In genomic region chr19:18297308-18297707, GRCh38 we compare ENCODE assay signal across 20 cellular contexts. TPM values are rescaled to one million over a fixed set of nuclear protein-coding genes. Genes with fewer than 3 reads are reported as not detected.
DNase-seq lines count a peak whose midpoint lies in the region; ATAC-seq, FAIRE-seq and TF ChIP-seq lines count a peak whose summit lies in the region.
"Had no signal": no experiment of that assay in that cellular context is flagged by ENCODE, and none has a peak within 500 bp of the region (broad histone marks: within the 10 kb centered on the region; RNA-seq: fewer than 3 reads in every experiment).

No MANE protein-coding gene starts in this region.

- no peaks in the 10 kb centered on the region for H3F3A ChIP-seq in smooth muscle cell (ENCODE audit: low read depth)

- intact Hi-C loops in HepG2 (cut with micrococcal nuclease; ENCODE audit: unreplicated experiment) (no loop called here), right lobe of liver (cut with DNase I) (no loop called here)
- intact Hi-C loops in activated CD4-positive, alpha-beta memory T cell treated with anti-CD3 and anti-CD28 coated beads for 36 hours (cut with micrococcal nuclease) = loop anchor here (10.0 kb wide), 1 partner anchor 203 kb away; the partner anchor contains the start of gene MAST3

- no peaks in the 10 kb centered on the region for H3K9me3 ChIP-seq in HepG2 (ENCODE audit: low read length)
- H3K9me3 ChIP-seq in right lobe of liver = no peaks in the 10 kb centered on the region
- no peaks in the 10 kb centered on the region for H3K9me3 ChIP-seq in smooth muscle cell (replicated peaks; ENCODE audit: low read depth)
- H3K9me3 ChIP-seq: esophagus squamous epithelium, heart left ventricle, lower lobe of right lung had no signal

- no peak overlapping the region for H2AFZ ChIP-seq in HepG2 (ENCODE audit: low read length)
- H2AFZ ChIP-seq in smooth muscle cell (ENCODE audit: low read depth) = no peak overlapping the region

- no peaks in the 10 kb centered on the region for H3K36me3 ChIP-seq in HepG2 (replicated peaks in 1 of 2; ENCODE audit: control insufficient read depth in 1 of 2, insufficient read depth in 2 of 2, low read length in 2 of 2)
- H3K36me3 ChIP-seq in right lobe of liver = no peaks in the 10 kb centered on the region
- no peaks in the 10 kb centered on the region for H3K36me3 ChIP-seq in smooth muscle cell (ENCODE audit: low read depth)
- H3K36me3 ChIP-seq: esophagus squamous epithelium, heart left ventricle, lower lobe of right lung had no signal

- H3K27ac ChIP-seq in HepG2 (ENCODE audit: extremely low read length, insufficient read depth, low read length) (no peak overlapping the region), right lobe of liver (no peak overlapping the region), smooth muscle cell (ENCODE audit: low read depth) (no peak overlapping the region)
- H3K27ac ChIP-seq: esophagus squamous epithelium, heart left ventricle, lower lobe of right lung had no signal

- peaks cover 10% of the 10 kb centered on the region for H3K36me3 Mint-ChIP-seq in activated CD4-positive, alpha-beta memory T cell treated with anti-CD3 and anti-CD28 coated beads for 36 hours
- peaks cover 2% of the 10 kb centered on the region for H3K36me3 Mint-ChIP-seq in memory B cell
- H3K36me3 Mint-ChIP-seq: immature natural killer cell had no signal

- H3K4me2 ChIP-seq in HepG2 (ENCODE audit: low read depth, low read length) = no peak overlapping the region
- no peak overlapping the region for H3K4me2 ChIP-seq in smooth muscle cell

- TF ChIP-seq CTCF in HepG2 (CRISPR knock-in tag; IDR thresholded peaks at IDR 0.05) (no peak), right lobe of liver (IDR thresholded peaks at IDR 0.05) (no peak), smooth muscle cell (IDR thresholded peaks at IDR 0.05; ENCODE audit: borderline replicate concordance, insufficient read depth, poor library complexity, severe bottlenecking) (no peak)

- POLR2A ChIA-PET in HepG2 (lab: Yijun Ruan, JAX) = interaction anchor here (1.3 kb wide), 1 partner anchor 15 kb away, joined by 4 read pairs; no protein-coding TSS in a partner anchor
- POLR2A ChIA-PET in activated CD4-positive, alpha-beta memory T cell treated with anti-CD3 and anti-CD28 coated beads for 36 hours (lab: Charles Lee) = interaction anchor here (1.2 kb wide), 2 partner anchors 16 to 19 kb away, joined by 3 to 4 read pairs; partner anchors contain the start of gene JUND

- H4K20me1 ChIP-seq in HepG2 (ENCODE audit: insufficient read depth, low read length) (no peaks in the 10 kb centered on the region), smooth muscle cell (ENCODE audit: low read depth) (no peaks in the 10 kb centered on the region)

- ATAC-seq in HepG2 (no peak), right lobe of liver (no peak), memory B cell (ENCODE audit: low read depth) (no peak)
- ATAC-seq: activated CD4-positive, alpha-beta T cell treated with anti-CD3 and anti-CD28 coated beads for 36 hours; heart left ventricle; lower lobe of right lung; stimulated activated naive CD8-positive, alpha-beta T cell treated with anti-CD3 and anti-CD28 coated beads, Interleukin-15, amount 100 ng/mL, for 72 hours had no signal

- H3K9ac ChIP-seq in HepG2 (ENCODE audit: insufficient read depth, low read depth, low read length) = no peak overlapping the region
- no peak overlapping the region for H3K9ac ChIP-seq in smooth muscle cell (ENCODE audit: low read depth)

- H3K9me3 Mint-ChIP-seq in activated CD4-positive, alpha-beta memory T cell treated with anti-CD3 and anti-CD28 coated beads for 36 hours = no peaks in the 10 kb centered on the region
- H3K9me3 Mint-ChIP-seq in memory B cell = peaks cover 2% of the 10 kb centered on the region
- H3K9me3 Mint-ChIP-seq: immature natural killer cell had no signal

- FAIRE-seq in HepG2 (lab: Jason Lieb, UNC) (no peak), GM19239 (lab: Jason Lieb, UNC) (no peak)

- H3K79me2 ChIP-seq in HepG2 (ENCODE audit: insufficient read depth, low read length) (no peaks in the 10 kb centered on the region), smooth muscle cell (ENCODE audit: low read depth) (no peaks in the 10 kb centered on the region)

- peaks cover 62% of the 10 kb centered on the region for H3K4me1 Mint-ChIP-seq in activated CD4-positive, alpha-beta memory T cell treated with anti-CD3 and anti-CD28 coated beads for 36 hours (ENCODE audit: low read depth)
- H3K4me1 Mint-ChIP-seq in memory B cell = peaks cover 29% of the 10 kb centered on the region

- TF ChIP-seq POLR2A in HepG2 (IDR thresholded peaks at IDR 0.05; ENCODE audit: insufficient read depth in 1 of 2, low read depth in 2 of 2, low read length in 2 of 2) = no peak
- TF ChIP-seq POLR2A in right lobe of liver (IDR thresholded peaks at IDR 0.05) = no peak

- H3K27me3 ChIP-seq in HepG2 (ENCODE audit: control insufficient read depth in 1 of 2, insufficient read depth in 2 of 2, low read length in 2 of 2) (no peaks in the 10 kb centered on the region), right lobe of liver (no peaks in the 10 kb centered on the region), smooth muscle cell (ENCODE audit: low read depth) (no peaks in the 10 kb centered on the region)
- H3K27me3 ChIP-seq: esophagus squamous epithelium, heart left ventricle had no signal

- CTCF ChIA-PET in HepG2 (lab: Yijun Ruan, JAX; ENCODE audit: low intra/inter-chr PET ratio, low total read pairs) = no interaction called here
- CTCF ChIA-PET in activated CD4-positive, alpha-beta memory T cell treated with anti-CD3 and anti-CD28 coated beads for 36 hours (lab: Charles Lee) = interaction anchor here (1.1 to 1.7 kb wide), 2 partner anchors 18 to 27 kb away, joined by 4 to 14 read pairs; no protein-coding TSS in a partner anchor

- peak overlapping the region; percentile 90 for H3K27ac Mint-ChIP-seq in activated CD4-positive, alpha-beta memory T cell treated with anti-CD3 and anti-CD28 coated beads for 36 hours
- H3K27ac Mint-ChIP-seq in memory B cell = peak overlapping the region; percentile 93
- H3K27ac Mint-ChIP-seq: activated naive CD8-positive, alpha-beta T cell treated with anti-CD3 and anti-CD28 coated beads, Interleukin-2, amount 10 ng/mL, durations not matched to agents 7 days and 5 days had no signal

- TF ChIP-seq EP300 in HepG2 (IDR thresholded peaks at IDR 0.05; ENCODE audit: low read depth in 2 of 2, low read length in 2 of 2) (no peak), HepG2 (CRISPR knock-in tag; IDR thresholded peaks at IDR 0.05; ENCODE audit: borderline replicate concordance) (no peak)

- in situ Hi-C loops in HepG2 (cut with HindIII; ENCODE audit: extremely low pct_ligation_motif_present, low pct_unique_long_range_greater_than_20kb) = no loop called here

- DNase-seq in HepG2 (ENCODE audit: low spot score) (no peak), right lobe of liver (no peak), memory B cell (ENCODE audit: low spot score in 2 of 2) (no peak), smooth muscle cell (lab: John Stamatoyannopoulos, UW; ENCODE audit: unreplicated experiment) (no peak), GM19239 (ENCODE audit: insufficient read length, low spot score) (no peak), DMS79 treated with DMSO at 0.1 percent for 48 hours (lab: John Stamatoyannopoulos, UW) (no peak)
- DNase-seq in activated CD4-positive, alpha-beta memory T cell treated with anti-CD3 and anti-CD28 coated beads for 36 hours = no peak
- no peak for DNase-seq in stimulated activated CD4-positive, alpha-beta T cell treated with anti-CD3 and anti-CD28 coated beads, Interleukin-4, amount 100 ng/mL, for 1 hour
- DNase-seq: activated CD4-positive, alpha-beta T cell treated with anti-CD3 and anti-CD28 coated beads for 36 hours; activated naive CD8-positive, alpha-beta T cell treated with anti-CD3 and anti-CD28 coated beads, Interleukin-2, amount 10 ng/mL, durations not matched to agents 7 days and 5 days; COR-L47; esophagus squamous epithelium; heart left ventricle; immature natural killer cell; lower lobe of right lung; NCI-H2081; NCI-H510A; SHP77; stimulated activated naive CD8-positive, alpha-beta T cell treated with anti-CD3 and anti-CD28 coated beads, Interleukin-15, amount 100 ng/mL, for 72 hours; T1000 had no signal

- H3K4me3 Mint-ChIP-seq in activated CD4-positive, alpha-beta memory T cell treated with anti-CD3 and anti-CD28 coated beads for 36 hours = no peak overlapping the region
- H3K4me3 Mint-ChIP-seq in memory B cell = no peak overlapping the region
- H3K4me3 Mint-ChIP-seq: activated CD4-positive, alpha-beta T cell treated with anti-CD3 and anti-CD28 coated beads for 36 hours; activated naive CD8-positive, alpha-beta T cell treated with anti-CD3 and anti-CD28 coated beads, Interleukin-2, amount 10 ng/mL, durations not matched to agents 7 days and 5 days; immature natural killer cell; stimulated activated naive CD8-positive, alpha-beta T cell treated with anti-CD3 and anti-CD28 coated beads, Interleukin-15, amount 100 ng/mL, for 72 hours had no signal

- TF ChIP-seq RAD21 in HepG2 (CRISPR knock-in tag; IDR thresholded peaks at IDR 0.05) = no peak

- H3K4me3 ChIP-seq in HepG2 (replicated peaks in 1 of 3; ENCODE audit: insufficient read depth in 1 of 3, low read depth in 2 of 3, low read length in 3 of 3) (no peak overlapping the region), right lobe of liver (no peak overlapping the region), smooth muscle cell (no peak overlapping the region)
- H3K4me3 ChIP-seq: esophagus squamous epithelium, heart left ventricle, lower lobe of right lung had no signal

- H3K27me3 Mint-ChIP-seq in activated CD4-positive, alpha-beta memory T cell treated with anti-CD3 and anti-CD28 coated beads for 36 hours = no peaks in the 10 kb centered on the region
- no peaks in the 10 kb centered on the region for H3K27me3 Mint-ChIP-seq in memory B cell
- H3K27me3 Mint-ChIP-seq: activated CD4-positive, alpha-beta T cell treated with anti-CD3 and anti-CD28 coated beads for 36 hours; activated naive CD8-positive, alpha-beta T cell treated with anti-CD3 and anti-CD28 coated beads, Interleukin-2, amount 10 ng/mL, durations not matched to agents 7 days and 5 days; stimulated activated naive CD8-positive, alpha-beta T cell treated with anti-CD3 and anti-CD28 coated beads, Interleukin-15, amount 100 ng/mL, for 72 hours had no signal

- H3K4me1 ChIP-seq in HepG2 (ENCODE audit: insufficient read depth, low read length) (peaks cover 63% of the 10 kb centered on the region), right lobe of liver (peaks cover 0 to 22% (median 4%) of the 10 kb centered on the region in 4 donors), smooth muscle cell (ENCODE audit: low read depth) (peaks cover 7% of the 10 kb centered on the region)

- BruUV-seq in HepG2 (replicated peaks; lab: Mats Ljungman, UMichigan) = no TSS peak

- 20% methylated on average over 4 of the region's 4 CpGs for whole genome bisulfite sequencing in HepG2 (ENCODE audit: low lambda C conversion rate)
- WGBS in right lobe of liver (ENCODE audit: insufficient coverage, low coverage, low lambda C conversion rate, missing lambda C conversion rate) = 50% methylated on average over 3 of the region's 4 CpGs
- WGBS in smooth muscle cell (ENCODE audit: low lambda C conversion rate) = 33% methylated on average over 4 of the region's 4 CpGs

RNA-seq across cellular contexts. Expression of gene JUND, which starts 15.9 kb away (rescaled TPM):
- total RNA-seq in HepG2 (2016; rRNA removed; fragmentation: Illumina TruSeq; extraction: Trizol) = 31.8 and 41.2 TPM in 2 replicates
- total RNA-seq in HepG2 (2016; cell fraction: cytosol; rRNA removed; fragmentation: Illumina TruSeq; extraction: Trizol; ENCODE audit: low read depth) = 36.4 and 41.0 TPM in 2 replicates
- total RNA-seq in HepG2 (2016; cell fraction: insoluble cytoplasmic fraction; rRNA removed; fragmentation: Illumina TruSeq; extraction: Trizol) = 30.0 and 40.6 TPM in 2 replicates
- total RNA-seq in HepG2 (2016; cell fraction: membrane; rRNA removed; fragmentation: Illumina TruSeq; extraction: Trizol) = 68.5 and 98.0 TPM in 2 replicates
- total RNA-seq in HepG2 (2016; cell fraction: nucleus; rRNA removed; fragmentation: Illumina TruSeq; extraction: Trizol) = 23.4 and 45.2 TPM in 2 replicates
- polyA plus RNA-seq in HepG2 (2011; rRNA removed) = 59.8 and 124 TPM in 2 replicates
- 93.9 and 178 TPM in 2 replicates for polyA plus RNA-seq in HepG2 (2011; cell fraction: cytosol; rRNA removed)
- polyA plus RNA-seq in HepG2 (2011; cell fraction: nucleus; rRNA removed) = 129 and 136 TPM in 2 replicates
- 44.0 and 66.6 TPM in 2 replicates for polyA plus RNA-seq in HepG2 (2012)
- polyA plus RNA-seq in HepG2 (2016; cell fraction: cytosol; fragmentation: Illumina TruSeq; extraction: Trizol; ENCODE audit: low read depth) = 85.1 and 91.8 TPM in 2 replicates
- 74.4 and 76.0 TPM in 2 replicates for polyA plus RNA-seq in HepG2 (2016; cell fraction: insoluble cytoplasmic fraction; fragmentation: Illumina TruSeq; extraction: Trizol; ENCODE audit: low read depth)
- 131 and 149 TPM in 2 replicates for polyA plus RNA-seq in HepG2 (2016; cell fraction: membrane; fragmentation: Illumina TruSeq; extraction: Trizol; ENCODE audit: low read depth)
- 77.1 and 84.7 TPM in 2 replicates for polyA plus RNA-seq in HepG2 (2016; cell fraction: nucleus; fragmentation: Illumina TruSeq; extraction: Trizol; ENCODE audit: insufficient read depth, low read depth)
- polyA minus RNA-seq in HepG2 (2011; rRNA and poly(A)+ RNA removed; ENCODE audit: low replicate concordance) = 49.7 and 194 TPM in 2 replicates
- polyA minus RNA-seq in HepG2 (2011; cell fraction: cytosol; rRNA and poly(A)+ RNA removed) = 164 and 168 TPM in 2 replicates
- 60.5 and 91.9 TPM in 2 replicates for polyA minus RNA-seq in HepG2 (2011; cell fraction: nucleus; rRNA and poly(A)+ RNA removed)
- total RNA-seq in right lobe of liver = 100 to 1,000 TPM in 4 of 6 experiments, 10 to 100 TPM in 2; 29.3 to 188 (median 134) TPM
- 100 to 1,000 TPM; 232 to 236 TPM for total RNA-seq in activated CD4-positive, alpha-beta memory T cell treated with anti-CD3 and anti-CD28 coated beads for 36 hours
- 79.9 and 164 TPM in 2 replicates for total RNA-seq in smooth muscle cell
- 464 and 497 TPM in 2 replicates for polyA plus RNA-seq in smooth muscle cell

RNA-seq across cellular contexts. Expression of gene IQCN, which starts 23.1 kb away (rescaled TPM):
- total RNA-seq in HepG2 (2016; rRNA removed; fragmentation: Illumina TruSeq; extraction: Trizol) (0.04 and 0.07 TPM in 2 replicates), right lobe of liver (1 to 10 TPM in 5 of 6 experiments, under 1 TPM in 1; 0.82 to 5.3 (median 2.5) TPM), smooth muscle cell (3.9 and 4.9 TPM in 2 replicates)
- total RNA-seq in HepG2 (2016; cell fraction: cytosol; rRNA removed; fragmentation: Illumina TruSeq; extraction: Trizol; ENCODE audit: low read depth) = not detected in 2 replicates
- total RNA-seq in HepG2 (2016; cell fraction: insoluble cytoplasmic fraction; rRNA removed; fragmentation: Illumina TruSeq; extraction: Trizol) = 0.04 TPM in 1 of 2 replicates, not detected in the other
- not detected in 2 replicates for total RNA-seq in HepG2 (2016; cell fraction: membrane; rRNA removed; fragmentation: Illumina TruSeq; extraction: Trizol)
- total RNA-seq in HepG2 (2016; cell fraction: nucleus; rRNA removed; fragmentation: Illumina TruSeq; extraction: Trizol) = 0.13 TPM in 1 of 2 replicates, not detected in the other
- polyA plus RNA-seq in HepG2 (2011; rRNA removed) (0.14 and 0.18 TPM in 2 replicates), smooth muscle cell (2.5 and 5.8 TPM in 2 replicates)
- polyA plus RNA-seq in HepG2 (2011; cell fraction: cytosol; rRNA removed) = 0.03 and 0.04 TPM in 2 replicates
- 1.3 and 1.5 TPM in 2 replicates for polyA plus RNA-seq in HepG2 (2011; cell fraction: nucleus; rRNA removed)
- 0.13 TPM in 2 replicates for polyA plus RNA-seq in HepG2 (2012)
- polyA plus RNA-seq in HepG2 (2016; cell fraction: cytosol; fragmentation: Illumina TruSeq; extraction: Trizol; ENCODE audit: low read depth) = not detected in 2 replicates
- polyA plus RNA-seq in HepG2 (2016; cell fraction: insoluble cytoplasmic fraction; fragmentation: Illumina TruSeq; extraction: Trizol; ENCODE audit: low read depth) = not detected in 2 replicates
- polyA plus RNA-seq in HepG2 (2016; cell fraction: membrane; fragmentation: Illumina TruSeq; extraction: Trizol; ENCODE audit: low read depth) = not detected in 2 replicates
- polyA plus RNA-seq in HepG2 (2016; cell fraction: nucleus; fragmentation: Illumina TruSeq; extraction: Trizol; ENCODE audit: insufficient read depth, low read depth) = 0.25 and 0.49 TPM in 2 replicates
- polyA minus RNA-seq in HepG2 (2011; rRNA and poly(A)+ RNA removed; ENCODE audit: low replicate concordance) = 0.26 and 0.91 TPM in 2 replicates
- 0.53 TPM in 1 of 2 replicates, not detected in the other for polyA minus RNA-seq in HepG2 (2011; cell fraction: cytosol; rRNA and poly(A)+ RNA removed)
- polyA minus RNA-seq in HepG2 (2011; cell fraction: nucleus; rRNA and poly(A)+ RNA removed) = 0.52 and 0.62 TPM in 2 replicates
- total RNA-seq in activated CD4-positive, alpha-beta memory T cell treated with anti-CD3 and anti-CD28 coated beads for 36 hours = under 1 TPM; 0.36 to 0.39 TPM

RNA-seq across cellular contexts. Expression of gene LSM4, which starts 25.6 kb away (rescaled TPM):
- total RNA-seq in HepG2 (2016; rRNA removed; fragmentation: Illumina TruSeq; extraction: Trizol) (166 and 188 TPM in 2 replicates), right lobe of liver (100 to 1,000 TPM in 2 of 6 experiments, 10 to 100 TPM in 4; 37.6 to 139 (median 47.3) TPM), smooth muscle cell (116 and 121 TPM in 2 replicates)
- 129 and 159 TPM in 2 replicates for total RNA-seq in HepG2 (2016; cell fraction: cytosol; rRNA removed; fragmentation: Illumina TruSeq; extraction: Trizol; ENCODE audit: low read depth)
- 185 and 208 TPM in 2 replicates for total RNA-seq in HepG2 (2016; cell fraction: insoluble cytoplasmic fraction; rRNA removed; fragmentation: Illumina TruSeq; extraction: Trizol)
- 248 and 299 TPM in 2 replicates for total RNA-seq in HepG2 (2016; cell fraction: membrane; rRNA removed; fragmentation: Illumina TruSeq; extraction: Trizol)
- 62.8 and 69.8 TPM in 2 replicates for total RNA-seq in HepG2 (2016; cell fraction: nucleus; rRNA removed; fragmentation: Illumina TruSeq; extraction: Trizol)
- polyA plus RNA-seq in HepG2 (2011; rRNA removed) (65.8 and 66.8 TPM in 2 replicates), smooth muscle cell (156 and 177 TPM in 2 replicates)
- 97.1 and 133 TPM in 2 replicates for polyA plus RNA-seq in HepG2 (2011; cell fraction: cytosol; rRNA removed)
- polyA plus RNA-seq in HepG2 (2011; cell fraction: nucleus; rRNA removed) = 51.8 and 54.0 TPM in 2 replicates
- polyA plus RNA-seq in HepG2 (2012) = 62.7 and 78.9 TPM in 2 replicates
- polyA plus RNA-seq in HepG2 (2016; cell fraction: cytosol; fragmentation: Illumina TruSeq; extraction: Trizol; ENCODE audit: low read depth) = 166 and 238 TPM in 2 replicates
- polyA plus RNA-seq in HepG2 (2016; cell fraction: insoluble cytoplasmic fraction; fragmentation: Illumina TruSeq; extraction: Trizol; ENCODE audit: low read depth) = 205 and 220 TPM in 2 replicates
- polyA plus RNA-seq in HepG2 (2016; cell fraction: membrane; fragmentation: Illumina TruSeq; extraction: Trizol; ENCODE audit: low read depth) = 217 and 267 TPM in 2 replicates
- polyA plus RNA-seq in HepG2 (2016; cell fraction: nucleus; fragmentation: Illumina TruSeq; extraction: Trizol; ENCODE audit: insufficient read depth, low read depth) = 105 and 120 TPM in 2 replicates
- 40.8 and 88.8 TPM in 2 replicates for polyA minus RNA-seq in HepG2 (2011; rRNA and poly(A)+ RNA removed; ENCODE audit: low replicate concordance)
- polyA minus RNA-seq in HepG2 (2011; cell fraction: cytosol; rRNA and poly(A)+ RNA removed) = 24.9 and 32.6 TPM in 2 replicates
- 13.4 and 14.2 TPM in 2 replicates for polyA minus RNA-seq in HepG2 (2011; cell fraction: nucleus; rRNA and poly(A)+ RNA removed)
- 100 to 1,000 TPM; 356 to 361 TPM for total RNA-seq in activated CD4-positive, alpha-beta memory T cell treated with anti-CD3 and anti-CD28 coated beads for 36 hours

RNA-seq across cellular contexts. Expression of gene PGPEP1, which starts 43.1 kb away (rescaled TPM):
- total RNA-seq in HepG2 (2016; rRNA removed; fragmentation: Illumina TruSeq; extraction: Trizol) (56.6 and 57.7 TPM in 2 replicates), right lobe of liver (10 to 100 TPM; 33.0 to 55.5 (median 40.7) TPM), smooth muscle cell (11.1 and 11.7 TPM in 2 replicates)
- 13.1 and 14.4 TPM in 2 replicates for total RNA-seq in HepG2 (2016; cell fraction: cytosol; rRNA removed; fragmentation: Illumina TruSeq; extraction: Trizol; ENCODE audit: low read depth)
- total RNA-seq in HepG2 (2016; cell fraction: insoluble cytoplasmic fraction; rRNA removed; fragmentation: Illumina TruSeq; extraction: Trizol) = 51.1 and 64.9 TPM in 2 replicates
- total RNA-seq in HepG2 (2016; cell fraction: membrane; rRNA removed; fragmentation: Illumina TruSeq; extraction: Trizol) = 36.0 and 36.7 TPM in 2 replicates
- total RNA-seq in HepG2 (2016; cell fraction: nucleus; rRNA removed; fragmentation: Illumina TruSeq; extraction: Trizol) = 30.3 and 33.5 TPM in 2 replicates
- polyA plus RNA-seq in HepG2 (2011; rRNA removed) (53.1 and 64.3 TPM in 2 replicates), smooth muscle cell (4.5 and 8.7 TPM in 2 replicates)
- 37.2 and 38.6 TPM in 2 replicates for polyA plus RNA-seq in HepG2 (2011; cell fraction: cytosol; rRNA removed)
- 97.0 and 102 TPM in 2 replicates for polyA plus RNA-seq in HepG2 (2011; cell fraction: nucleus; rRNA removed)
- 26.8 and 28.6 TPM in 2 replicates for polyA plus RNA-seq in HepG2 (2012)
- polyA plus RNA-seq in HepG2 (2016; cell fraction: cytosol; fragmentation: Illumina TruSeq; extraction: Trizol; ENCODE audit: low read depth) = 15.6 and 16.2 TPM in 2 replicates
- 40.6 and 44.1 TPM in 2 replicates for polyA plus RNA-seq in HepG2 (2016; cell fraction: insoluble cytoplasmic fraction; fragmentation: Illumina TruSeq; extraction: Trizol; ENCODE audit: low read depth)
- polyA plus RNA-seq in HepG2 (2016; cell fraction: membrane; fragmentation: Illumina TruSeq; extraction: Trizol; ENCODE audit: low read depth) = 22.8 and 23.5 TPM in 2 replicates
- 51.1 and 66.5 TPM in 2 replicates for polyA plus RNA-seq in HepG2 (2016; cell fraction: nucleus; fragmentation: Illumina TruSeq; extraction: Trizol; ENCODE audit: insufficient read depth, low read depth)
- polyA minus RNA-seq in HepG2 (2011; rRNA and poly(A)+ RNA removed; ENCODE audit: low replicate concordance) = 22.4 and 187 TPM in 2 replicates
- polyA minus RNA-seq in HepG2 (2011; cell fraction: cytosol; rRNA and poly(A)+ RNA removed) = 44.1 and 52.6 TPM in 2 replicates
- polyA minus RNA-seq in HepG2 (2011; cell fraction: nucleus; rRNA and poly(A)+ RNA removed) = 46.4 and 57.7 TPM in 2 replicates
- total RNA-seq in activated CD4-positive, alpha-beta memory T cell treated with anti-CD3 and anti-CD28 coated beads for 36 hours = 10 to 100 TPM; 29.0 to 30.8 TPM
